ENCODE assay signal across 8 cellular contexts in genomic region chr1:17540255-17541001, GRCh38. TPM values are rescaled to one million over a fixed set of nuclear protein-coding genes. Genes with fewer than 3 reads are reported as not detected.
A peak's percentile ranks its signal among the peaks of the same experiment; 100 is the strongest.
DNase-seq lines count a peak whose midpoint lies in the region; ATAC-seq and TF ChIP-seq lines count a peak whose summit lies in the region.

No MANE protein-coding gene starts in this region.

- H3K79me2 ChIP-seq in OCI-LY7 (ENCODE audit: insufficient read depth, low read depth, low read length) = no peaks in the 10 kb centered on the region

- no peaks in the 10 kb centered on the region for H3K9me3 ChIP-seq in left ventricle myocardium inferior (replicated peaks)
- H3K9me3 ChIP-seq in OCI-LY7 (ENCODE audit: low read length) = no peaks in the 10 kb centered on the region

- no peaks in the 10 kb centered on the region for H3K36me3 ChIP-seq in left ventricle myocardium inferior
- H3K36me3 ChIP-seq in OCI-LY7 (ENCODE audit: insufficient read depth, low read length) = no peaks in the 10 kb centered on the region

- ATAC-seq in GM18870 (IDR thresholded peaks at IDR 0.05; ENCODE audit: unreplicated experiment) = no peak

- peak; percentile 41 for DNase-seq in HEK293T (ENCODE audit: extremely low spot score)
- DNase-seq in left ventricle myocardium inferior = peak; percentile 66
- peak; percentile 83 for DNase-seq in retina
- no peak for DNase-seq in OCI-LY7 (ENCODE audit: low spot score)
- DNase-seq in stimulated activated naive CD4-positive, alpha-beta T cell (lab: John Stamatoyannopoulos, UW) = no peak
- no peak for DNase-seq in mesenteric fat pad (ENCODE audit: low spot score)

- no peaks in the 10 kb centered on the region for H3K9me2 ChIP-seq in OCI-LY7 (ENCODE audit: insufficient read depth, low read length)

- no peak overlapping the region for H2AFZ ChIP-seq in OCI-LY7 (ENCODE audit: low read length)

- H3K4me1 ChIP-seq in left ventricle myocardium inferior (peaks cover 46% of the 10 kb centered on the region), OCI-LY7 (ENCODE audit: insufficient read depth, low read length, poor library complexity, severe bottlenecking) (peaks cover 26% of the 10 kb centered on the region)

- H4K20me1 ChIP-seq in OCI-LY7 (ENCODE audit: insufficient read depth, low read length) = no peaks in the 10 kb centered on the region

- no TSS peak for BruUV-seq in OCI-LY7 (replicated peaks; lab: Mats Ljungman, UMichigan)

- peaks cover 4% of the 10 kb centered on the region for H3K27me3 ChIP-seq in left ventricle myocardium inferior (ENCODE audit: low read depth)

- H3K4me3 ChIP-seq in WI38 (ENCODE audit: low read depth, low read length) (peak overlapping the region; percentile 77), left ventricle myocardium inferior (peak overlapping the region; percentile 85), OCI-LY7 (ENCODE audit: low read depth, low read length, poor library complexity, severe bottlenecking) (no peak overlapping the region)

- intact Hi-C loops in left ventricle myocardium inferior (cut with micrococcal nuclease) (no loop called here), OCI-LY7 (cut with micrococcal nuclease; ENCODE audit: unreplicated experiment) (no loop called here)

- CTCF ChIA-PET in HEK293T (lab: Yijun Ruan, JAX) (interaction anchor here (0.5 kb wide), 1 partner anchor 21 kb away, joined by 3 read pairs; no protein-coding TSS in a partner anchor), OCI-LY7 (lab: Charles Lee; ENCODE audit: unreplicated experiment) (no interaction called here)

- TF ChIP-seq CTCF in WI38 (IDR thresholded peaks at IDR 0.05; ENCODE audit: low read depth, low read length) (no peak), left ventricle myocardium inferior (IDR thresholded peaks at IDR 0.05; ENCODE audit: borderline replicate concordance) (no peak), OCI-LY7 (conservative IDR thresholded peaks at IDR 0.05; ENCODE audit: low read length) (no peak)

- POLR2A ChIA-PET in HEK293T (lab: Yijun Ruan, JAX) (interaction anchor here (1.0 to 1.3 kb wide), 2 partner anchors 13 to 43 kb away, joined by 3 to 5 read pairs; no protein-coding TSS in a partner anchor), OCI-LY7 (lab: Charles Lee) (interaction anchor here (1.2 to 1.8 kb wide), 3 partner anchors 10 to 43 kb away, joined by 3 to 6 read pairs (median 3); no protein-coding TSS in a partner anchor)

- H3K27ac ChIP-seq in left ventricle myocardium inferior (replicated peaks) = peak overlapping the region; percentile 90
- no peak overlapping the region for H3K27ac ChIP-seq in OCI-LY7 (ENCODE audit: low read depth, low read length, poor library complexity, severe bottlenecking)

- no peak overlapping the region for H3K4me2 ChIP-seq in OCI-LY7 (ENCODE audit: low read length)

TF ChIP-seq in HEK293T, 16 proteins besides CTCF, POLR2A, EP300 and RAD21:
- TF ChIP-seq ZNF384 (IDR thresholded peaks at IDR 0.05) = no peak
- TF ChIP-seq FOXM1 (IDR thresholded peaks at IDR 0.05; ENCODE audit: borderline replicate concordance) = no peak
- TF ChIP-seq FOXK2 (IDR thresholded peaks at IDR 0.05) = no peak
- no peak for TF ChIP-seq HDGF (IDR thresholded peaks at IDR 0.05; ENCODE audit: borderline replicate concordance)
- TF ChIP-seq BHLHE40 (IDR thresholded peaks at IDR 0.05; ENCODE audit: borderline replicate concordance) = no peak
- TF ChIP-seq SP1 (IDR thresholded peaks at IDR 0.05) = no peak
- TF ChIP-seq L3MBTL2 (conservative IDR thresholded peaks at IDR 0.05) = no peak
- no peak for TF ChIP-seq ELF4 (IDR thresholded peaks at IDR 0.05)
- TF ChIP-seq NFRKB (IDR thresholded peaks at IDR 0.05) = no peak
- no peak for TF ChIP-seq TARDBP (IDR thresholded peaks at IDR 0.05)
- no peak for TF ChIP-seq SUZ12 (IDR thresholded peaks at IDR 0.05)
- TF ChIP-seq PKNOX1 (IDR thresholded peaks at IDR 0.05) = no peak
- TF ChIP-seq CTBP1 (IDR thresholded peaks at IDR 0.05; ENCODE audit: borderline replicate concordance) = no peak
- no peak for TF ChIP-seq FOXA1 (IDR thresholded peaks at IDR 0.05)
- no peak for TF ChIP-seq LEF1 (IDR thresholded peaks at IDR 0.05; ENCODE audit: borderline replicate concordance)
- TF ChIP-seq ARNT (IDR thresholded peaks at IDR 0.05) = no peak

RNA-seq across cellular contexts. Expression of gene ARHGEF10L, which starts 0.9 kb away (rescaled TPM):
- total RNA-seq in left ventricle myocardium inferior (59.1 TPM), OCI-LY7 (2022) (2.3 and 2.4 TPM in 2 replicates), mesenteric fat pad (37.0 TPM)
- total RNA-seq in OCI-LY7 (2014; rRNA removed; shearing (Covaris generic)) = 0.39 TPM in 1 of 2 replicates, not detected in the other

Comparison
In these comparisons a context has a peak if more than half of its experiments do, and no peak if none do; other contexts are left out.
1. DNase-seq: peak in HEK293T (single experiment), left ventricle myocardium inferior (single experiment) and retina (single experiment); none in OCI-LY7 (single experiment), stimulated activated naive CD4-positive, alpha-beta T cell (0 of 6) and mesenteric fat pad (single experiment).
2. RNA of gene ARHGEF10L, which starts 0.9 kb away (total RNA-seq): 59.1 TPM in left ventricle myocardium inferior (single experiment) and 37.0 TPM in mesenteric fat pad (single experiment); 0.39 to 2.4 TPM in OCI-LY7; every median in the first group is over 10 times any median in the second.